In genomic region chr13:29536853-29537252, GRCh38 we compare ENCODE assay signal across 27 cellular contexts.
"Had no signal": no experiment of that assay in that cellular context is flagged by ENCODE, and none has a peak within 500 bp of the region (broad histone marks: within the 10 kb centered on the region; RNA-seq: fewer than 3 reads in every experiment).

No MANE protein-coding gene starts in this region.

- ATAC-seq: left lung; lower lobe of right lung; naive thymus-derived CD8-positive, alpha-beta T cell; pancreas; right cardiac atrium; sciatic nerve; stimulated activated naive B cell treated with anti-CD40 and anti-IgM and Interleukin-4, amounts not matched to agents 10 μg/mL and 1 μg/mL and 100 μg/mL, for 72 hours; stimulated activated naive CD8-positive, alpha-beta T cell treated with anti-CD3 and anti-CD28 coated beads, Interleukin-15, Interleukin-2, amounts not matched to agents 100 U/mL and 50 U/mL, for 24 hours; upper lobe of right lung had no signal

- H3K27ac Mint-ChIP-seq: nephron; stimulated activated naive B cell treated with anti-CD40 and anti-IgM and Interleukin-4, amounts not matched to agents 10 μg/mL and 1 μg/mL and 100 μg/mL, for 72 hours had no signal

- H3K4me3 Mint-ChIP-seq: naive thymus-derived CD8-positive, alpha-beta T cell; nephron; neural crest cell; stimulated activated naive B cell treated with anti-CD40 and anti-IgM and Interleukin-4, amounts not matched to agents 10 μg/mL and 1 μg/mL and 100 μg/mL, for 72 hours had no signal

- H3K27ac ChIP-seq: hepatocyte, left lung, lower lobe of right lung, pancreas, prostate gland, stomach, testis, thyroid gland, transverse colon, upper lobe of right lung had no signal

- H3K27me3 Mint-ChIP-seq: naive thymus-derived CD8-positive, alpha-beta T cell; stimulated activated naive B cell treated with anti-CD40 and anti-IgM and Interleukin-4, amounts not matched to agents 10 μg/mL and 1 μg/mL and 100 μg/mL, for 72 hours had no signal

- H3K9me3 Mint-ChIP-seq: naive thymus-derived CD8-positive, alpha-beta T cell; nephron; neural crest cell; stimulated activated naive B cell treated with anti-CD40 and anti-IgM and Interleukin-4, amounts not matched to agents 10 μg/mL and 1 μg/mL and 100 μg/mL, for 72 hours had no signal

- DNase-seq: kidney glomerular epithelial cell; left colon; left lung; lower lobe of right lung; mammary epithelial cell; mesenchymal stem cell; naive thymus-derived CD8-positive, alpha-beta T cell; nucleus accumbens; pancreas; retina; right cardiac atrium; stimulated activated CD4-positive, alpha-beta T cell treated with anti-CD3 and anti-CD28 coated beads, Interleukin-12 subunit alpha, Interleukin-12 subunit beta, amount 100 ng/mL, for 4 hours; stimulated activated CD4-positive, alpha-beta T cell treated with anti-CD3 and anti-CD28 coated beads, Interleukin-15, amount 100 ng/mL, for 24 hours; stimulated activated CD4-positive, alpha-beta T cell treated with anti-CD3 and anti-CD28 coated beads, Interleukin-2, amount 100 ng/mL, for 24 hours; stimulated activated CD4-positive, alpha-beta T cell treated with anti-CD3 and anti-CD28 coated beads, Interleukin-4, amount 100 ng/mL, for 1 hour; stimulated activated naive B cell treated with anti-CD40 and anti-IgM and Interleukin-4, amounts not matched to agents 10 μg/mL and 1 μg/mL and 100 μg/mL, for 72 hours; stimulated activated naive CD8-positive, alpha-beta T cell treated with anti-CD3 and anti-CD28 coated beads, Interleukin-15, Interleukin-2, amounts not matched to agents 100 U/mL and 50 U/mL, for 24 hours; stomach; testis; thyroid gland; transverse colon; upper lobe of right lung had no signal
